ENCODE assay signal across 1 cellular context in the genomic region with DNA sequence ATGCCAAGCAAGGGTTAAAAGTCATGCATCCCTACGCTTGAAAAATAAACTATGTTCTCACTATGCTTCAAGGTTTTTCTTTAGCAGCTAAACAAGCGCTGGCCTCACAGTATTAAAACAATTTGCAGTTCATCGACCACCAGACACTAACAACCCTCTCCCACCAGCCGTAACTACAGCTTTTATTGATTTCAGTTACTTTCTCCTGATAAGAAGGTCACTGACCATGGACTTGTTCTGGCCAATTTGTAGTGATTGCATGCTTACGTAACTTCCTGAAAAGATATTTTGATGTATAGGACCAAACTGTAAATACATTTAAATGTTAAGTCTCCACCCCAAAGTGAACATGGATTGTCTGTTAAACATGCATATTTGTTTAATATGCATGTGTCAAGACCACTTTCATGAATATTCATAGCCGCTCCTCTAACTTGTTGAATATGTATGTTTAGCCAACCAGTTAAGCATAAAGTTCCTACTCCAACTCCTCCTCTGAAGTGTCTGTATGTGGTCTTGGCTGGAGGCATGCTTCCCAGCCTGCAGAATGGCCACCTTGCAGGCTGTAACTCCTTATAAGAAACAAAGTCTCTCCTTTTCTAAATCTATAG.
TF ChIP-seq lines count a peak whose summit lies in the region.

No MANE protein-coding gene starts in this region.

TF ChIP-seq in HepG2, 621 proteins besides CTCF, POLR2A, EP300 and RAD21 (continued from another document and continues in another):
- TF ChIP-seq, protein P1, sequence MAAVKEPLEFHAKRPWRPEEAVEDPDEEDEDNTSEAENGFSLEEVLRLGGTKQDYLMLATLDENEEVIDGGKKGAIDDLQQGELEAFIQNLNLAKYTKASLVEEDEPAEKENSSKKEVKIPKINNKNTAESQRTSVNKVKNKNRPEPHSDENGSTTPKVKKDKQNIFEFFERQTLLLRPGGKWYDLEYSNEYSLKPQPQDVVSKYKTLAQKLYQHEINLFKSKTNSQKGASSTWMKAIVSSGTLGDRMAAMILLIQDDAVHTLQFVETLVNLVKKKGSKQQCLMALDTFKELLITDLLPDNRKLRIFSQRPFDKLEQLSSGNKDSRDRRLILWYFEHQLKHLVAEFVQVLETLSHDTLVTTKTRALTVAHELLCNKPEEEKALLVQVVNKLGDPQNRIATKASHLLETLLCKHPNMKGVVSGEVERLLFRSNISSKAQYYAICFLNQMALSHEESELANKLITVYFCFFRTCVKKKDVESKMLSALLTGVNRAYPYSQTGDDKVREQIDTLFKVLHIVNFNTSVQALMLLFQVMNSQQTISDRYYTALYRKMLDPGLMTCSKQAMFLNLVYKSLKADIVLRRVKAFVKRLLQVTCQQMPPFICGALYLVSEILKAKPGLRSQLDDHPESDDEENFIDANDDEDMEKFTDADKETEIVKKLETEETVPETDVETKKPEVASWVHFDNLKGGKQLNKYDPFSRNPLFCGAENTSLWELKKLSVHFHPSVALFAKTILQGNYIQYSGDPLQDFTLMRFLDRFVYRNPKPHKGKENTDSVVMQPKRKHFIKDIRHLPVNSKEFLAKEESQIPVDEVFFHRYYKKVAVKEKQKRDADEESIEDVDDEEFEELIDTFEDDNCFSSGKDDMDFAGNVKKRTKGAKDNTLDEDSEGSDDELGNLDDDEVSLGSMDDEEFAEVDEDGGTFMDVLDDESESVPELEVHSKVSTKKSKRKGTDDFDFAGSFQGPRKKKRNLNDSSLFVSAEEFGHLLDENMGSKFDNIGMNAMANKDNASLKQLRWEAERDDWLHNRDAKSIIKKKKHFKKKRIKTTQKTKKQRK (IDR thresholded peaks at IDR 0.05; ENCODE audit: low read length): no peak
- TF ChIP-seq ZBTB20 (CRISPR knock-in tag; IDR thresholded peaks at IDR 0.05; ENCODE audit: borderline replicate concordance, low read depth) (peak; percentile 82; the same call in 1 of the 2 replicates), GATA4 (IDR thresholded peaks at IDR 0.05; ENCODE audit: borderline replicate concordance, low read depth) (no peak), FOXJ3 (CRISPR knock-in tag; IDR thresholded peaks at IDR 0.05; ENCODE audit: borderline replicate concordance) (peak; percentile 51; the same call in 1 of the 2 replicates), KAT7 (CRISPR knock-in tag; IDR thresholded peaks at IDR 0.05; ENCODE audit: borderline replicate concordance) (no peak), ZNF547 (CRISPR knock-in tag; IDR thresholded peaks at IDR 0.05) (no peak), JARID2 (CRISPR knock-in tag; IDR thresholded peaks at IDR 0.05; ENCODE audit: insufficient replicate concordance) (no peak), IKZF4 (CRISPR knock-in tag; IDR thresholded peaks at IDR 0.05; ENCODE audit: borderline replicate concordance, low read depth, not compliant biosample characterization) (no peak), ETV6 (CRISPR knock-in tag; conservative IDR thresholded peaks at IDR 0.05) (no peak), ZNF253 (CRISPR knock-in tag; IDR thresholded peaks at IDR 0.05; ENCODE audit: borderline replicate concordance) (no peak), ZNF230 (CRISPR knock-in tag; IDR thresholded peaks at IDR 0.05) (peak; percentile 35; the same call in 1 of the 2 replicates), GZF1 (CRISPR knock-in tag; IDR thresholded peaks at IDR 0.05) (no peak), ATF7-NPFF (CRISPR knock-in tag; IDR thresholded peaks at IDR 0.05; ENCODE audit: low read depth) (0 out of 2 replicates have a peak, but pooled peaks have one; percentile 31), SRSF4 (IDR thresholded peaks at IDR 0.05; ENCODE audit: low read depth, low read length, poor library complexity, severe bottlenecking) (no peak), SP4 (CRISPR knock-in tag; IDR thresholded peaks at IDR 0.05) (no peak), SOX6 (IDR thresholded peaks at IDR 0.05) (no peak), SOX6 (CRISPR knock-in tag; IDR thresholded peaks at IDR 0.05) (peak; percentile 55), ZMYM3 (CRISPR knock-in tag; IDR thresholded peaks at IDR 0.05) (no peak; the same call in 1 of the 2 replicates), SOX13 (IDR thresholded peaks at IDR 0.05) (no peak), SOX13 (CRISPR knock-in tag; conservative IDR thresholded peaks at IDR 0.05 in 1 of 2, IDR thresholded peaks at IDR 0.05 in 1 of 2) (peak in 1 of 2 experiments; percentile 64; a peak in 2 of 4 replicates), CREB1 (IDR thresholded peaks at IDR 0.05) (no peak), CREB1 (CRISPR knock-in tag; IDR thresholded peaks at IDR 0.05) (peak; percentile 74), HDAC2 (CRISPR knock-in tag; IDR thresholded peaks at IDR 0.05) (peak; percentile 79), TOPORS (CRISPR knock-in tag; IDR thresholded peaks at IDR 0.05) (0 out of 2 replicates have a peak, but pooled peaks have one; percentile 33), KDM4B (CRISPR knock-in tag; IDR thresholded peaks at IDR 0.05) (no peak), HNF4A (CRISPR knock-in tag; IDR thresholded peaks at IDR 0.05) (peak; percentile 66), HNF4G (IDR thresholded peaks at IDR 0.05; ENCODE audit: borderline replicate concordance, low read depth, low read length) (0 out of 2 replicates have a peak, but pooled peaks have one; percentile 10), HNF4G (CRISPR knock-in tag; IDR thresholded peaks at IDR 0.05; ENCODE audit: borderline replicate concordance, low read depth) (no peak)
- TF ChIP-seq, protein P2, sequence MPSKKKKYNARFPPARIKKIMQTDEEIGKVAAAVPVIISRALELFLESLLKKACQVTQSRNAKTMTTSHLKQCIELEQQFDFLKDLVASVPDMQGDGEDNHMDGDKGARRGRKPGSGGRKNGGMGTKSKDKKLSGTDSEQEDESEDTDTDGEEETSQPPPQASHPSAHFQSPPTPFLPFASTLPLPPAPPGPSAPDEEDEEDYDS (CRISPR knock-in tag; IDR thresholded peaks at IDR 0.05): peak; percentile 30; the same call in 1 of the 2 replicates
- TF ChIP-seq, protein P3, sequence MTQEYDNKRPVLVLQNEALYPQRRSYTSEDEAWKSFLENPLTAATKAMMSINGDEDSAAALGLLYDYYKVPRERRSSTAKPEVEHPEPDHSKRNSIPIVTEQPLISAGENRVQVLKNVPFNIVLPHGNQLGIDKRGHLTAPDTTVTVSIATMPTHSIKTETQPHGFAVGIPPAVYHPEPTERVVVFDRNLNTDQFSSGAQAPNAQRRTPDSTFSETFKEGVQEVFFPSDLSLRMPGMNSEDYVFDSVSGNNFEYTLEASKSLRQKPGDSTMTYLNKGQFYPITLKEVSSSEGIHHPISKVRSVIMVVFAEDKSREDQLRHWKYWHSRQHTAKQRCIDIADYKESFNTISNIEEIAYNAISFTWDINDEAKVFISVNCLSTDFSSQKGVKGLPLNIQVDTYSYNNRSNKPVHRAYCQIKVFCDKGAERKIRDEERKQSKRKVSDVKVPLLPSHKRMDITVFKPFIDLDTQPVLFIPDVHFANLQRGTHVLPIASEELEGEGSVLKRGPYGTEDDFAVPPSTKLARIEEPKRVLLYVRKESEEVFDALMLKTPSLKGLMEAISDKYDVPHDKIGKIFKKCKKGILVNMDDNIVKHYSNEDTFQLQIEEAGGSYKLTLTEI (CRISPR knock-in tag; conservative IDR thresholded peaks at IDR 0.05): no peak
- TF ChIP-seq, protein P4, sequence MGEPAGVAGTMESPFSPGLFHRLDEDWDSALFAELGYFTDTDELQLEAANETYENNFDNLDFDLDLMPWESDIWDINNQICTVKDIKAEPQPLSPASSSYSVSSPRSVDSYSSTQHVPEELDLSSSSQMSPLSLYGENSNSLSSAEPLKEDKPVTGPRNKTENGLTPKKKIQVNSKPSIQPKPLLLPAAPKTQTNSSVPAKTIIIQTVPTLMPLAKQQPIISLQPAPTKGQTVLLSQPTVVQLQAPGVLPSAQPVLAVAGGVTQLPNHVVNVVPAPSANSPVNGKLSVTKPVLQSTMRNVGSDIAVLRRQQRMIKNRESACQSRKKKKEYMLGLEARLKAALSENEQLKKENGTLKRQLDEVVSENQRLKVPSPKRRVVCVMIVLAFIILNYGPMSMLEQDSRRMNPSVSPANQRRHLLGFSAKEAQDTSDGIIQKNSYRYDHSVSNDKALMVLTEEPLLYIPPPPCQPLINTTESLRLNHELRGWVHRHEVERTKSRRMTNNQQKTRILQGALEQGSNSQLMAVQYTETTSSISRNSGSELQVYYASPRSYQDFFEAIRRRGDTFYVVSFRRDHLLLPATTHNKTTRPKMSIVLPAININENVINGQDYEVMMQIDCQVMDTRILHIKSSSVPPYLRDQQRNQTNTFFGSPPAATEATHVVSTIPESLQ (CRISPR knock-in tag; conservative IDR thresholded peaks at IDR 0.05): no peak
- TF ChIP-seq, protein P5, sequence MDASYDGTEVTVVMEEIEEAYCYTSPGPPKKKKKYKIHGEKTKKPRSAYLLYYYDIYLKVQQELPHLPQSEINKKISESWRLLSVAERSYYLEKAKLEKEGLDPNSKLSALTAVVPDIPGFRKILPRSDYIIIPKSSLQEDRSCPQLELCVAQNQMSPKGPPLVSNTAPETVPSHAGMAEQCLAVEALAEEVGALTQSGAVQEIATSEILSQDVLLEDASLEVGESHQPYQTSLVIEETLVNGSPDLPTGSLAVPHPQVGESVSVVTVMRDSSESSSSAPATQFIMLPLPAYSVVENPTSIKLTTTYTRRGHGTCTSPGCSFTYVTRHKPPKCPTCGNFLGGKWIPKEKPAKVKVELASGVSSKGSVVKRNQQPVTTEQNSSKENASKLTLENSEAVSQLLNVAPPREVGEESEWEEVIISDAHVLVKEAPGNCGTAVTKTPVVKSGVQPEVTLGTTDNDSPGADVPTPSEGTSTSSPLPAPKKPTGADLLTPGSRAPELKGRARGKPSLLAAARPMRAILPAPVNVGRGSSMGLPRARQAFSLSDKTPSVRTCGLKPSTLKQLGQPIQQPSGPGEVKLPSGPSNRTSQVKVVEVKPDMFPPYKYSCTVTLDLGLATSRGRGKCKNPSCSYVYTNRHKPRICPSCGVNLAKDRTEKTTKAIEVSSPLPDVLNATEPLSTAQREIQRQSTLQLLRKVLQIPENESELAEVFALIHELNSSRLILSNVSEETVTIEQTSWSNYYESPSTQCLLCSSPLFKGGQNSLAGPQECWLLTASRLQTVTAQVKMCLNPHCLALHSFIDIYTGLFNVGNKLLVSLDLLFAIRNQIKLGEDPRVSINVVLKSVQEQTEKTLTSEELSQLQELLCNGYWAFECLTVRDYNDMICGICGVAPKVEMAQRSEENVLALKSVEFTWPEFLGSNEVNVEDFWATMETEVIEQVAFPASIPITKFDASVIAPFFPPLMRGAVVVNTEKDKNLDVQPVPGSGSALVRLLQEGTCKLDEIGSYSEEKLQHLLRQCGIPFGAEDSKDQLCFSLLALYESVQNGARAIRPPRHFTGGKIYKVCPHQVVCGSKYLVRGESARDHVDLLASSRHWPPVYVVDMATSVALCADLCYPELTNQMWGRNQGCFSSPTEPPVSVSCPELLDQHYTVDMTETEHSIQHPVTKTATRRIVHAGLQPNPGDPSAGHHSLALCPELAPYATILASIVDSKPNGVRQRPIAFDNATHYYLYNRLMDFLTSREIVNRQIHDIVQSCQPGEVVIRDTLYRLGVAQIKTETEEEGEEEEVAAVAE (CRISPR knock-in tag; IDR thresholded peaks at IDR 0.05; ENCODE audit: borderline replicate concordance): no peak
- TF ChIP-seq, protein P6, sequence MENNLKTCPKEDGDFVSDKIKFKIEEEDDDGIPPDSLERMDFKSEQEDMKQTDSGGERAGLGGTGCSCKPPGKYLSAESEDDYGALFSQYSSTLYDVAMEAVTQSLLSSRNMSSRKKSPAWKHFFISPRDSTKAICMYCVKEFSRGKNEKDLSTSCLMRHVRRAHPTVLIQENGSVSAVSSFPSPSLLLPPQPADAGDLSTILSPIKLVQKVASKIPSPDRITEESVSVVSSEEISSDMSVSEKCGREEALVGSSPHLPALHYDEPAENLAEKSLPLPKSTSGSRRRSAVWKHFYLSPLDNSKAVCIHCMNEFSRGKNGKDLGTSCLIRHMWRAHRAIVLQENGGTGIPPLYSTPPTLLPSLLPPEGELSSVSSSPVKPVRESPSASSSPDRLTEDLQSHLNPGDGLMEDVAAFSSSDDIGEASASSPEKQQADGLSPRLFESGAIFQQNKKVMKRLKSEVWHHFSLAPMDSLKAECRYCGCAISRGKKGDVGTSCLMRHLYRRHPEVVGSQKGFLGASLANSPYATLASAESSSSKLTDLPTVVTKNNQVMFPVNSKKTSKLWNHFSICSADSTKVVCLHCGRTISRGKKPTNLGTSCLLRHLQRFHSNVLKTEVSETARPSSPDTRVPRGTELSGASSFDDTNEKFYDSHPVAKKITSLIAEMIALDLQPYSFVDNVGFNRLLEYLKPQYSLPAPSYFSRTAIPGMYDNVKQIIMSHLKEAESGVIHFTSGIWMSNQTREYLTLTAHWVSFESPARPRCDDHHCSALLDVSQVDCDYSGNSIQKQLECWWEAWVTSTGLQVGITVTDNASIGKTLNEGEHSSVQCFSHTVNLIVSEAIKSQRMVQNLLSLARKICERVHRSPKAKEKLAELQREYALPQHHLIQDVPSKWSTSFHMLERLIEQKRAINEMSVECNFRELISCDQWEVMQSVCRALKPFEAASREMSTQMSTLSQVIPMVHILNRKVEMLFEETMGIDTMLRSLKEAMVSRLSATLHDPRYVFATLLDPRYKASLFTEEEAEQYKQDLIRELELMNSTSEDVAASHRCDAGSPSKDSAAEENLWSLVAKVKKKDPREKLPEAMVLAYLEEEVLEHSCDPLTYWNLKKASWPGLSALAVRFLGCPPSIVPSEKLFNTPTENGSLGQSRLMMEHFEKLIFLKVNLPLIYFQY (CRISPR knock-in tag; IDR thresholded peaks at IDR 0.05; ENCODE audit: borderline replicate concordance): no peak
- TF ChIP-seq, protein P7, sequence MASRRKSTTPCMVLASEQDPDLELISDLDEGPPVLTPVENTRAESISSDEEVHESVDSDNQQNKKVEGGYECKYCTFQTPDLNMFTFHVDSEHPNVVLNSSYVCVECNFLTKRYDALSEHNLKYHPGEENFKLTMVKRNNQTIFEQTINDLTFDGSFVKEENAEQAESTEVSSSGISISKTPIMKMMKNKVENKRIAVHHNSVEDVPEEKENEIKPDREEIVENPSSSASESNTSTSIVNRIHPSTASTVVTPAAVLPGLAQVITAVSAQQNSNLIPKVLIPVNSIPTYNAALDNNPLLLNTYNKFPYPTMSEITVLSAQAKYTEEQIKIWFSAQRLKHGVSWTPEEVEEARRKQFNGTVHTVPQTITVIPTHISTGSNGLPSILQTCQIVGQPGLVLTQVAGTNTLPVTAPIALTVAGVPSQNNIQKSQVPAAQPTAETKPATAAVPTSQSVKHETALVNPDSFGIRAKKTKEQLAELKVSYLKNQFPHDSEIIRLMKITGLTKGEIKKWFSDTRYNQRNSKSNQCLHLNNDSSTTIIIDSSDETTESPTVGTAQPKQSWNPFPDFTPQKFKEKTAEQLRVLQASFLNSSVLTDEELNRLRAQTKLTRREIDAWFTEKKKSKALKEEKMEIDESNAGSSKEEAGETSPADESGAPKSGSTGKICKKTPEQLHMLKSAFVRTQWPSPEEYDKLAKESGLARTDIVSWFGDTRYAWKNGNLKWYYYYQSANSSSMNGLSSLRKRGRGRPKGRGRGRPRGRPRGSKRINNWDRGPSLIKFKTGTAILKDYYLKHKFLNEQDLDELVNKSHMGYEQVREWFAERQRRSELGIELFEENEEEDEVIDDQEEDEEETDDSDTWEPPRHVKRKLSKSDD (CRISPR knock-in tag; IDR thresholded peaks at IDR 0.05; ENCODE audit: low read depth): no peak
- TF ChIP-seq, protein P8, sequence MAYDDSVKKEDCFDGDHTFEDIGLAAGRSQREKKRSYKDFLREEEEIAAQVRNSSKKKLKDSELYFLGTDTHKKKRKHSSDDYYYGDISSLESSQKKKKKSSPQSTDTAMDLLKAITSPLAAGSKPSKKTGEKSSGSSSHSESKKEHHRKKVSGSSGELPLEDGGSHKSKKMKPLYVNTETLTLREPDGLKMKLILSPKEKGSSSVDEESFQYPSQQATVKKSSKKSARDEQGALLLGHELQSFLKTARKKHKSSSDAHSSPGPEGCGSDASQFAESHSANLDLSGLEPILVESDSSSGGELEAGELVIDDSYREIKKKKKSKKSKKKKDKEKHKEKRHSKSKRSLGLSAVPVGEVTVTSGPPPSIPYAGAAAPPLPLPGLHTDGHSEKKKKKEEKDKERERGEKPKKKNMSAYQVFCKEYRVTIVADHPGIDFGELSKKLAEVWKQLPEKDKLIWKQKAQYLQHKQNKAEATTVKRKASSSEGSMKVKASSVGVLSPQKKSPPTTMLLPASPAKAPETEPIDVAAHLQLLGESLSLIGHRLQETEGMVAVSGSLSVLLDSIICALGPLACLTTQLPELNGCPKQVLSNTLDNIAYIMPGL (CRISPR knock-in tag; IDR thresholded peaks at IDR 0.05; ENCODE audit: borderline replicate concordance in 1 of 2, low read depth in 1 of 2): peak in 1 of 2 experiments; percentile 36; a peak in 1 of 4 replicates
